Comparison of ENCODE assay signal across 8 cellular contexts in genomic region chr2:197113221-197113831, GRCh38.
DNase-seq lines count a peak whose midpoint lies in the region; ATAC-seq and TF ChIP-seq lines count a peak whose summit lies in the region.

No MANE protein-coding gene starts in this region.

- H3K27ac Mint-ChIP-seq in CD14-positive monocyte: peak overlapping the region in 2 of 7 donors; percentile 55 to 62
- H3K27ac Mint-ChIP-seq in endodermal cell: no peak overlapping the region

- intact Hi-C loops in CD14-positive monocyte (cut with micrococcal nuclease): loop anchor here (10.0 kb wide), 3 partner anchors 51 to 261 kb away; partner anchors contain the start of gene ANKRD44 (in 1 of the 2)

- H3K79me2 ChIP-seq in osteoblast (ENCODE audit: insufficient read depth, low read length): no peaks in the 10 kb centered on the region

- H3K27me3 Mint-ChIP-seq in CD14-positive monocyte (ENCODE audit: low read depth in 3 of 3) (no peaks in the 10 kb centered on the region), endodermal cell (ENCODE audit: insufficient read depth) (no peaks in the 10 kb centered on the region)

- no peak overlapping the region for H3K27ac ChIP-seq in endodermal cell (ENCODE audit: low read depth, low read length)
- H3K27ac ChIP-seq in osteoblast (ENCODE audit: low read depth, low read length): no peak overlapping the region

- H3K4me3 Mint-ChIP-seq in CD14-positive monocyte: no peak overlapping the region
- H3K4me3 Mint-ChIP-seq in endodermal cell: no peak overlapping the region

- WGBS in endodermal cell (ENCODE audit: insufficient coverage in 1 of 2, insufficient read length in 1 of 2), 2 experiments: 31% methylated on average over 2 of the region's 2 CpGs; no CpG with 5 or more reads in 1 of the 2 experiments

- H2AFZ ChIP-seq in osteoblast (ENCODE audit: low read length): no peak overlapping the region

- in situ Hi-C loops in GM13977 (cut with MboI; ENCODE audit: low pct_unique_long_range_greater_than_20kb, low sequenced_read_pairs, unreplicated experiment): loop anchor here (10.0 kb wide), 1 partner anchor 61 kb away; no protein-coding TSS in a partner anchor

- peak; percentile 83 for TF ChIP-seq CTCF in CD14-positive monocyte (IDR thresholded peaks at IDR 0.05)
- peak; percentile 61 for TF ChIP-seq CTCF in GM13977 (IDR thresholded peaks at IDR 0.05; ENCODE audit: extremely low read depth, insufficient read depth, missing control alignments)
- TF ChIP-seq CTCF in endodermal cell (conservative IDR thresholded peaks at IDR 0.05): peak; percentile 86
- peak; percentile 66 for TF ChIP-seq CTCF in osteoblast (IDR thresholded peaks at IDR 0.05; ENCODE audit: extremely low read depth, low read depth, low read length)

- no peak overlapping the region for H3K9ac ChIP-seq in endodermal cell (ENCODE audit: extremely low read depth, low read length, poor library complexity, severe bottlenecking)

- H3K4me3 ChIP-seq in endodermal cell (ENCODE audit: low read length) (no peak overlapping the region), osteoblast (ENCODE audit: insufficient read depth, low read length) (no peak overlapping the region), MG63 (no peak overlapping the region)

- H3K36me3 Mint-ChIP-seq in CD14-positive monocyte: peaks cover 40 to 60% of the 10 kb centered on the region in 2 donors
- no peaks in the 10 kb centered on the region for H3K36me3 Mint-ChIP-seq in endodermal cell (ENCODE audit: low read depth)

- H3K4me1 Mint-ChIP-seq in CD14-positive monocyte: no peaks in the 10 kb centered on the region
- no peaks in the 10 kb centered on the region for H3K4me1 Mint-ChIP-seq in endodermal cell

- H3K9me3 Mint-ChIP-seq in CD14-positive monocyte (no peaks in the 10 kb centered on the region), endodermal cell (no peaks in the 10 kb centered on the region)

- no peak overlapping the region for H3K4me2 ChIP-seq in osteoblast (ENCODE audit: insufficient read depth, low read length)

- no peaks in the 10 kb centered on the region for H4K20me1 ChIP-seq in osteoblast (ENCODE audit: insufficient read depth, low read length)

- H3K27me3 ChIP-seq in endodermal cell (ENCODE audit: control insufficient read depth, insufficient read depth, low read length, poor library complexity, severe bottlenecking) (no peaks in the 10 kb centered on the region), osteoblast (ENCODE audit: insufficient read depth, low read length) (no peaks in the 10 kb centered on the region), MG63 (no peaks in the 10 kb centered on the region)

- H3K9me3 ChIP-seq in endodermal cell (ENCODE audit: control insufficient read depth, low read length): no peaks in the 10 kb centered on the region
- no peaks in the 10 kb centered on the region for H3K9me3 ChIP-seq in osteoblast (ENCODE audit: low read depth, low read length)
- H3K9me3 ChIP-seq in MG63: no peaks in the 10 kb centered on the region

- no peaks in the 10 kb centered on the region for H3K4me1 ChIP-seq in endodermal cell (ENCODE audit: control insufficient read depth, insufficient read depth, low read length)
- peaks cover 15% of the 10 kb centered on the region for H3K4me1 ChIP-seq in osteoblast (ENCODE audit: insufficient read depth, low read length)

- peak; percentile 59 for ATAC-seq in HG03520 (IDR thresholded peaks at IDR 0.05; ENCODE audit: unreplicated experiment)

- H3K36me3 ChIP-seq in endodermal cell (ENCODE audit: control insufficient read depth, insufficient read depth, low read length) (no peaks in the 10 kb centered on the region), osteoblast (ENCODE audit: insufficient read depth, low read length) (no peaks in the 10 kb centered on the region), MG63 (no peaks in the 10 kb centered on the region)

- DNase-seq in CD14-positive monocyte (ENCODE audit: low spot score) (no peak), GM13977 (ENCODE audit: low spot score) (peak; percentile 48), SHP77 treated with DMSO at 0.1 percent for 48 hours (lab: John Stamatoyannopoulos, UW) (peak; percentile 30), endodermal cell (no peak), osteoblast (ENCODE audit: insufficient read length, low spot score, missing footprints) (peak; percentile 86), MG63 (no peak), GF-D8 (lab: John Stamatoyannopoulos, UW) (no peak)

Comparison
In these comparisons a context has a peak if more than half of its experiments do, and no peak if none do; other contexts are left out.
1. DNase-seq: peak in GM13977 (single experiment), SHP77 treated with DMSO at 0.1 percent for 48 hours (single experiment) and osteoblast (single experiment); none in CD14-positive monocyte (single experiment), endodermal cell (single experiment), MG63 (single experiment) and GF-D8 (single experiment).
2. Peak in every context shown above with its lines, with median percentiles within 50 percentile points of each other: CTCF ChIP-seq.